Comparison of ENCODE assay signal across 8 cellular contexts in the genomic region with DNA sequence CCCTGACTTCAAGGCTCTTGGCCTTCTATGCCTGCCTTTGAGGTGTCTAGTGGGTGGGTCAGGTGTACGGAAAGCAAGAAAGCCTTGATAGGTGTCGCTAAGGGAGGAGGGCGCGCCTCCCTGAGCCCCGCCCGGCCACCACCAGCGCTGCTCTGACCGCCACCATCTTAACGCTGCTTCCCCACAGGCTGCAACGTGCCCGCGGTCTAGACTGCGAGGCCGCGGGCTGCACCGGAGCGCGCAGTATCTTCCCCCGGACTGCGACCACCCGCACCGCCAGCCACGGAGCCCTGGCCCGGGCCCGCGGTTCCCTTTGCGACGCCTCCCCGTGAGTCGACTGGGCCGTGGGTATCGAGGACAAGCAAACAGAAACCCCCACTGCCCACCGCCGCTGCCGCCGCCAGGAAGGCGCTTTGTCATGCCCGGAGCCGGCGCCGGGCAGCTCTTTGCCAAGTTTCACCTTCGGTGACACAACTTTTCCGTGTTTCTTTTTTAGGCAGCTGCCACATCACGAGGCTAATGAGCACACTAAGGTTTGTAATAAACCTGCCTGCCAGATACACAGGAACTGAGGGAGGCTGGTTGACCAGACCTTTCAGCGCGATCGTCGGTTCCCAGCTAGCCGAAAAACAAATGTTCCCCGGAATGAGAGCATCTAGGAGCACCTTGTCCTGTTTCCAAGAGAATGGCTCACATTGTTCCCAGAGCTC.
DNase-seq lines count a peak whose midpoint lies in the region; ATAC-seq and TF ChIP-seq lines count a peak whose summit lies in the region.

No MANE protein-coding gene starts in this region.

- ATAC-seq in gastroesophageal sphincter: peak; percentile 58

- no peaks in the 10 kb centered on the region for H3K27me3 ChIP-seq in gastroesophageal sphincter
- H3K27me3 ChIP-seq in parathyroid adenoma (ENCODE audit: control insufficient read depth, insufficient read depth, low read length): no peaks in the 10 kb centered on the region
- H3K27me3 ChIP-seq in effector memory CD4-positive, alpha-beta T cell (replicated peaks; ENCODE audit: control insufficient read depth, insufficient read depth, low read length, poor library complexity, severe bottlenecking): no peaks in the 10 kb centered on the region

- TF ChIP-seq POLR2A in gastroesophageal sphincter (IDR thresholded peaks at IDR 0.05): no peak

- TF ChIP-seq CTCF in gastroesophageal sphincter (IDR thresholded peaks at IDR 0.05): no peak
- TF ChIP-seq CTCF in parathyroid adenoma (IDR thresholded peaks at IDR 0.05): no peak

- H3K4me3 ChIP-seq in gastroesophageal sphincter: peak overlapping the region; percentile 28 to 49
- H3K4me3 ChIP-seq in parathyroid adenoma (ENCODE audit: low read depth, low read length): peak overlapping the region; percentile 59
- H3K4me3 ChIP-seq in effector memory CD4-positive, alpha-beta T cell (ENCODE audit: insufficient read depth, low read depth, low read length, poor library complexity, severe bottlenecking): no peak overlapping the region

- H3K9ac ChIP-seq in parathyroid adenoma: no peak overlapping the region

- H3K9me3 ChIP-seq in gastroesophageal sphincter (no peaks in the 10 kb centered on the region), parathyroid adenoma (ENCODE audit: control insufficient read depth, low read length) (no peaks in the 10 kb centered on the region)
- no peaks in the 10 kb centered on the region for H3K9me3 ChIP-seq in effector memory CD4-positive, alpha-beta T cell (ENCODE audit: control insufficient read depth, low read length)

- H3K4me2 ChIP-seq in parathyroid adenoma (ENCODE audit: low read length): peak overlapping the region; percentile 67

- 0 to 30% methylated on average over 2 to 6 of the region's 50 CpGs for WGBS in gastroesophageal sphincter (ENCODE audit: low coverage in 1 of 2), 2 donors

- DNase-seq in Daoy (ENCODE audit: low read depth) (peak; percentile 36), NCI-H748 (lab: John Stamatoyannopoulos, UW; ENCODE audit: unreplicated experiment) (peak; percentile 62), SKM-1 (lab: John Stamatoyannopoulos, UW; ENCODE audit: unreplicated experiment) (no peak), NCI-H774 (lab: John Stamatoyannopoulos, UW) (no peak)
- no peak for DNase-seq in effector memory CD4-positive, alpha-beta T cell
- DNase-seq in activated naive CD4-positive, alpha-beta T cell (lab: John Stamatoyannopoulos, UW): no peak

- peak overlapping the region; percentile 61 for H2AFZ ChIP-seq in parathyroid adenoma

- TF ChIP-seq EP300 in gastroesophageal sphincter (IDR thresholded peaks at IDR 0.05): no peak

- H3K36me3 ChIP-seq in gastroesophageal sphincter (no peaks in the 10 kb centered on the region), parathyroid adenoma (ENCODE audit: control insufficient read depth, insufficient read depth, low read length) (no peaks in the 10 kb centered on the region)
- no peaks in the 10 kb centered on the region for H3K36me3 ChIP-seq in effector memory CD4-positive, alpha-beta T cell (ENCODE audit: control insufficient read depth, insufficient read depth, low read length)

- H3K4me1 ChIP-seq in gastroesophageal sphincter (peaks cover 0 to 6% (median 0%) of the 10 kb centered on the region in 3 donors), parathyroid adenoma (no peaks in the 10 kb centered on the region)
- no peaks in the 10 kb centered on the region for H3K4me1 ChIP-seq in effector memory CD4-positive, alpha-beta T cell (ENCODE audit: control insufficient read depth, insufficient read depth, low read length, poor library complexity, severe bottlenecking)

- H3K27ac ChIP-seq in gastroesophageal sphincter (peak overlapping the region in 3 of 4 donors; percentile 51 to 70 (median 58)), parathyroid adenoma (peak overlapping the region; percentile 49)
- no peak overlapping the region for H3K27ac ChIP-seq in effector memory CD4-positive, alpha-beta T cell (ENCODE audit: insufficient read depth, low read length, poor library complexity, severe bottlenecking)

- H3K79me2 ChIP-seq in parathyroid adenoma: no peaks in the 10 kb centered on the region

Comparison
In these comparisons a context has a peak if more than half of its experiments do, and no peak if none do; other contexts are left out.
1. DNase-seq: peak in Daoy (single experiment) and NCI-H748 (single experiment); none in effector memory CD4-positive, alpha-beta T cell (0 of 3), SKM-1 (single experiment), NCI-H774 (single experiment) and activated naive CD4-positive, alpha-beta T cell (0 of 4).